Comparison of ENCODE assay signal across 8 cellular contexts in the genomic region with DNA sequence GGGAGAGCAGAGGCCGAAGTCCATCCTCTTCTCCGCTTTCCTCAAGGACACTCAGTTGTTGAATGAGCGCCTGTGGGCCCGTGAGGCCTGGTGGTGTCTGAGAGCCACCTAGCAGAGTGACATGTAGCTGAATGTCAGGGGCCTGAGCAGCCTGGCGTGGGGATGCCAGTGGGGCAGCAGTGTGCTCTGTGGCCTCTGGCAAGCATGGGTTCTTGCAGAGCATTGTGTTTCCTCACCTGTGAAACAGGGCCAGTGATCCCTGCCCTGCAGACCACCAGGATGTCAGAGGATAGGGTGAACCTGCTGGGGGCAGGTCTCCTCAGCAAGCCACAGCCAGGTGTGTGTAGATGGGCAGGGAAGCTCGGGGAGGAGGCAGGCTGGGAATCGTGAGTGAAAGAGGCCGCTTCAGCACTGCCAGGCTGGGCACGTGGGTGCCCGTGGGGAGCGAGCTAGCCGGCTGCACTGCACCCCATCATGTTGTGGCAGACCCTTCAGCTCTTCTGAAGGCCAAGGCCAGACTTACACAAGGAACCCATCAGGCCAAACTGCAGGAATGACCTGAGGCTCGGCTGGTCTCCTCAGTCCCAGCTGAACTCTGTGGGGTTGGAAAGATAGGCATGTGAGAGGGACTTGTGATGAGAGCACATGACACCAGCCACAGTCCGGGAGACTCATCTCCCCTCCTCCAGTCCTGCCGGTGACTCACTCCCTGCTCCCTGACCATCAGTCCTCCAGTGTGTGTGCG. TPM values are rescaled to one million over a fixed set of nuclear protein-coding genes. Genes with fewer than 3 reads are reported as not detected.
DNase-seq lines count a peak whose midpoint lies in the region; ATAC-seq and TF ChIP-seq lines count a peak whose summit lies in the region.

No MANE protein-coding gene starts in this region.

- peak; percentile 64 for DNase-seq in H4 (ENCODE audit: low spot score)
- peak; percentile 97 for DNase-seq in SK-MEL-5 (ENCODE audit: low read depth, low spot score)
- peak; percentile 89 for DNase-seq in fibroblast of peridontal ligament (ENCODE audit: extremely low read depth)
- DNase-seq in omental fat pad (ENCODE audit: low spot score), result no peak
- DNase-seq in activated CD4-positive, alpha-beta T cell treated with anti-CD3 and anti-CD28 coated beads, Interleukin-2, amount 10 ng/mL, durations not matched to agents 7 days and 5 days, result no peak
- no peak for DNase-seq in GM13976 (ENCODE audit: low spot score)

- POLR2A ChIA-PET in activated CD4-positive, alpha-beta T cell treated with anti-CD3 and anti-CD28 coated beads, Interleukin-2, amount 10 ng/mL, durations not matched to agents 7 days and 5 days (lab: Charles Lee), result interaction anchor here (0.6 kb wide), 1 partner anchor 26 kb away, joined by 3 read pairs; no protein-coding TSS in a partner anchor

- in situ Hi-C loops in SK-MEL-5 (cut with HindIII; ENCODE audit: low pct_unique_long_range_greater_than_20kb, low sequenced_read_pairs), result no loop called here
- in situ Hi-C loops in GM13976 (cut with MboI; ENCODE audit: low sequenced_read_pairs, unreplicated experiment), result no loop called here

- TF ChIP-seq CTCF in omental fat pad (IDR thresholded peaks at IDR 0.05) (no peak), GM13976 (IDR thresholded peaks at IDR 0.05; ENCODE audit: borderline replicate concordance, control extremely low read depth, extremely low read depth, insufficient read depth, missing control alignments) (no peak)

- no peak overlapping the region for H3K4me3 Mint-ChIP-seq in activated CD4-positive, alpha-beta T cell treated with anti-CD3 and anti-CD28 coated beads, Interleukin-2, amount 10 ng/mL, durations not matched to agents 7 days and 5 days

- H3K9me3 Mint-ChIP-seq in activated CD4-positive, alpha-beta T cell treated with anti-CD3 and anti-CD28 coated beads, Interleukin-2, amount 10 ng/mL, durations not matched to agents 7 days and 5 days, result no peaks in the 10 kb centered on the region

- peaks cover 9% of the 10 kb centered on the region for H3K36me3 Mint-ChIP-seq in activated CD4-positive, alpha-beta T cell treated with anti-CD3 and anti-CD28 coated beads, Interleukin-2, amount 10 ng/mL, durations not matched to agents 7 days and 5 days (ENCODE audit: low read depth)

- H3K27ac Mint-ChIP-seq in activated CD4-positive, alpha-beta T cell treated with anti-CD3 and anti-CD28 coated beads, Interleukin-2, amount 10 ng/mL, durations not matched to agents 7 days and 5 days, result no peak overlapping the region

- ATAC-seq in omental fat pad (ENCODE audit: low FRiP score), result peak; percentile 67
- no peak for ATAC-seq in HG02588 (IDR thresholded peaks at IDR 0.05; ENCODE audit: unreplicated experiment)
- ATAC-seq in GM18868 (IDR thresholded peaks at IDR 0.05; ENCODE audit: unreplicated experiment), result no peak

- H3K4me1 Mint-ChIP-seq in activated CD4-positive, alpha-beta T cell treated with anti-CD3 and anti-CD28 coated beads, Interleukin-2, amount 10 ng/mL, durations not matched to agents 7 days and 5 days, result peaks cover 71% of the 10 kb centered on the region

- CTCF ChIA-PET in activated CD4-positive, alpha-beta T cell treated with anti-CD3 and anti-CD28 coated beads, Interleukin-2, amount 10 ng/mL, durations not matched to agents 7 days and 5 days (lab: Charles Lee), result interaction anchor here (1.5 to 2.2 kb wide), 2 partner anchors 10 to 15 kb away, joined by 3 to 5 read pairs; no protein-coding TSS in a partner anchor

- no peaks in the 10 kb centered on the region for H3K27me3 Mint-ChIP-seq in activated CD4-positive, alpha-beta T cell treated with anti-CD3 and anti-CD28 coated beads, Interleukin-2, amount 10 ng/mL, durations not matched to agents 7 days and 5 days

RNA-seq across cellular contexts. Expression of a gene that starts 5.0 kb away (rescaled TPM):
- 8.0 and 13.2 TPM in 2 replicates for total RNA-seq in H4 (2014; rRNA removed; shearing (Covaris generic))
- total RNA-seq in SK-MEL-5 (2014; rRNA removed; shearing (Covaris generic)), result 41.2 and 46.0 TPM in 2 replicates
- polyA plus RNA-seq in SK-MEL-5 (2015; cell fraction: cytosol; rRNA removed), result 50.6 and 64.3 TPM in 2 replicates
- 86.3 and 136 TPM in 2 replicates for polyA plus RNA-seq in SK-MEL-5 (2015; cell fraction: nucleus; rRNA removed)
- total RNA-seq in omental fat pad, result 10 to 100 TPM; 13.6 to 23.7 (median 19.4) TPM
- 10 to 100 TPM; 21.1 to 21.7 TPM for total RNA-seq in activated CD4-positive, alpha-beta T cell treated with anti-CD3 and anti-CD28 coated beads, Interleukin-2, amount 10 ng/mL, durations not matched to agents 7 days and 5 days

RNA-seq across cellular contexts. Expression of a gene that starts 18.9 kb away (rescaled TPM):
- 23.5 and 27.5 TPM in 2 replicates for total RNA-seq in H4 (2014; rRNA removed; shearing (Covaris generic))
- total RNA-seq in SK-MEL-5 (2014; rRNA removed; shearing (Covaris generic)), result 24.7 and 26.7 TPM in 2 replicates
- polyA plus RNA-seq in SK-MEL-5 (2015; cell fraction: cytosol; rRNA removed), result 41.2 and 45.4 TPM in 2 replicates
- 20.9 and 26.1 TPM in 2 replicates for polyA plus RNA-seq in SK-MEL-5 (2015; cell fraction: nucleus; rRNA removed)
- total RNA-seq in omental fat pad, result 10 to 100 TPM; 22.2 to 34.1 (median 27.9) TPM
- total RNA-seq in activated CD4-positive, alpha-beta T cell treated with anti-CD3 and anti-CD28 coated beads, Interleukin-2, amount 10 ng/mL, durations not matched to agents 7 days and 5 days, result 10 to 100 TPM; 27.1 to 30.0 TPM

RNA-seq across cellular contexts. Expression of a gene that starts 21.7 kb away (rescaled TPM):
- not detected in 2 replicates for total RNA-seq in H4 (2014; rRNA removed; shearing (Covaris generic))
- 0.08 and 0.32 TPM in 2 replicates for total RNA-seq in SK-MEL-5 (2014; rRNA removed; shearing (Covaris generic))
- 0.05 and 0.30 TPM in 2 replicates for polyA plus RNA-seq in SK-MEL-5 (2015; cell fraction: cytosol; rRNA removed)
- 1.1 TPM in 1 of 2 replicates, not detected in the other for polyA plus RNA-seq in SK-MEL-5 (2015; cell fraction: nucleus; rRNA removed)
- total RNA-seq in omental fat pad, result 1 to 10 TPM in 2 of 4 donors, under 1 TPM in 2; 0.31 to 1.7 (median 1.1) TPM
- total RNA-seq in activated CD4-positive, alpha-beta T cell treated with anti-CD3 and anti-CD28 coated beads, Interleukin-2, amount 10 ng/mL, durations not matched to agents 7 days and 5 days, result 1 to 10 TPM; 4.0 to 4.1 TPM

RNA-seq across cellular contexts. Expression of a gene that starts 59.1 kb away (rescaled TPM):
- 17.6 and 20.4 TPM in 2 replicates for total RNA-seq in H4 (2014; rRNA removed; shearing (Covaris generic))
- 13.7 and 28.8 TPM in 2 replicates for total RNA-seq in SK-MEL-5 (2014; rRNA removed; shearing (Covaris generic))
- 23.3 and 29.1 TPM in 2 replicates for polyA plus RNA-seq in SK-MEL-5 (2015; cell fraction: cytosol; rRNA removed)
- 410 and 453 TPM in 2 replicates for polyA plus RNA-seq in SK-MEL-5 (2015; cell fraction: nucleus; rRNA removed)
- 10 to 100 TPM; 49.3 to 78.2 (median 73.4) TPM for total RNA-seq in omental fat pad
- 100 to 1,000 TPM; 101 to 109 TPM for total RNA-seq in activated CD4-positive, alpha-beta T cell treated with anti-CD3 and anti-CD28 coated beads, Interleukin-2, amount 10 ng/mL, durations not matched to agents 7 days and 5 days

Comparison
In these comparisons a context has a peak if more than half of its experiments do, and no peak if none do; other contexts are left out.
1. DNase-seq: peak in H4 (single experiment), SK-MEL-5 (single experiment) and fibroblast of peridontal ligament (single experiment); none in omental fat pad (single experiment), activated CD4-positive, alpha-beta T cell treated with anti-CD3 and anti-CD28 coated beads, Interleukin-2, amount 10 ng/mL, durations not matched to agents 7 days and 5 days (single experiment) and GM13976 (single experiment).